Comparison of ENCODE assay signal across 1 cellular context in genomic region chr1:153953859-153954365, GRCh38.
TF ChIP-seq lines count a peak whose summit lies in the region.

No MANE protein-coding gene starts in this region.

TF ChIP-seq in HepG2, 621 proteins besides CTCF, POLR2A, EP300 and RAD21 (continues in another document):
- TF ChIP-seq ZNF709 (CRISPR knock-in tag; IDR thresholded peaks at IDR 0.05) (no peak), EHMT2 (IDR thresholded peaks at IDR 0.05; ENCODE audit: borderline replicate concordance, low read depth, low read length) (peak; percentile 86; the same call in 1 of the 2 replicates), MYPOP (CRISPR knock-in tag; IDR thresholded peaks at IDR 0.05) (no peak), NFATC3 (CRISPR knock-in tag; IDR thresholded peaks at IDR 0.05) (0 out of 2 replicates have a peak, but pooled peaks have one; percentile 40), SRSF4 (IDR thresholded peaks at IDR 0.05; ENCODE audit: low read depth, low read length, poor library complexity, severe bottlenecking) (no peak), ZNF775 (CRISPR knock-in tag; IDR thresholded peaks at IDR 0.05; ENCODE audit: borderline replicate concordance) (no peak), ZNF432 (CRISPR knock-in tag; IDR thresholded peaks at IDR 0.05; ENCODE audit: borderline replicate concordance) (no peak), ZNF737 (CRISPR knock-in tag; IDR thresholded peaks at IDR 0.05; ENCODE audit: borderline replicate concordance) (no peak), THYN1 (CRISPR knock-in tag; IDR thresholded peaks at IDR 0.05; ENCODE audit: borderline replicate concordance, low read depth) (no peak), ZNF160 (CRISPR knock-in tag; IDR thresholded peaks at IDR 0.05) (no peak), TOPORS (CRISPR knock-in tag; IDR thresholded peaks at IDR 0.05) (no peak), TFAP4 (IDR thresholded peaks at IDR 0.05; ENCODE audit: borderline replicate concordance, low read depth) (peak; percentile 50; the same call in 1 of the 2 replicates), POLR2AphosphoS5 (IDR thresholded peaks at IDR 0.05; ENCODE audit: low read depth, low read length) (0 out of 2 replicates have a peak, but pooled peaks have one; percentile 18), ZNF761 (CRISPR knock-in tag; conservative IDR thresholded peaks at IDR 0.05) (no peak), ZKSCAN8 (CRISPR knock-in tag; IDR thresholded peaks at IDR 0.05; ENCODE audit: borderline replicate concordance) (no peak), ZNF678 (CRISPR knock-in tag; IDR thresholded peaks at IDR 0.05) (no peak), SP5 (CRISPR knock-in tag; IDR thresholded peaks at IDR 0.05; ENCODE audit: borderline replicate concordance, low read depth) (peak; percentile 94), NRL (CRISPR knock-in tag; IDR thresholded peaks at IDR 0.05; ENCODE audit: borderline replicate concordance) (no peak), REL (CRISPR knock-in tag; conservative IDR thresholded peaks at IDR 0.05) (no peak), ZNF501 (CRISPR knock-in tag; IDR thresholded peaks at IDR 0.05) (0 out of 2 replicates have a peak, but pooled peaks have one; percentile 53), NR0B2 (CRISPR knock-in tag; IDR thresholded peaks at IDR 0.05) (no peak), ZNF180 (CRISPR knock-in tag; IDR thresholded peaks at IDR 0.05; ENCODE audit: borderline replicate concordance, low read depth) (no peak), TEAD3 (CRISPR knock-in tag; optimal IDR thresholded peaks at IDR 0.05; ENCODE audit: borderline replicate concordance) (peak; percentile 74), PAX8 (CRISPR knock-in tag; IDR thresholded peaks at IDR 0.05; ENCODE audit: borderline replicate concordance) (no peak), ELF1 (CRISPR knock-in tag; IDR thresholded peaks at IDR 0.05) (peak; percentile 27; the same call in 1 of the 2 replicates), JARID2 (CRISPR knock-in tag; IDR thresholded peaks at IDR 0.05; ENCODE audit: insufficient replicate concordance) (no peak), SSRP1 (CRISPR knock-in tag; IDR thresholded peaks at IDR 0.05) (0 out of 2 replicates have a peak, but pooled peaks have one; percentile 53), ZNF879 (CRISPR knock-in tag; IDR thresholded peaks at IDR 0.05) (no peak), FOXO1 (CRISPR knock-in tag; IDR thresholded peaks at IDR 0.05) (peak; percentile 64), MNT (IDR thresholded peaks at IDR 0.05) (no peak; the same call in 1 of the 2 replicates), AHR (CRISPR knock-in tag; IDR thresholded peaks at IDR 0.05) (no peak), ZMYM3 (CRISPR knock-in tag; IDR thresholded peaks at IDR 0.05) (0 out of 2 replicates have a peak, but pooled peaks have one; percentile 27), MLLT10 (CRISPR knock-in tag; IDR thresholded peaks at IDR 0.05) (no peak), UBTF (CRISPR knock-in tag; IDR thresholded peaks at IDR 0.05) (peak; percentile 34), ZNF567 (CRISPR knock-in tag; IDR thresholded peaks at IDR 0.05; ENCODE audit: borderline replicate concordance) (peak; percentile 82; the same call in 1 of the 2 replicates), SIN3A (IDR thresholded peaks at IDR 0.05; ENCODE audit: borderline replicate concordance, low read depth, low read length) (peak; percentile 78; the same call in 1 of the 2 replicates), ISX (CRISPR knock-in tag; conservative IDR thresholded peaks at IDR 0.05) (no peak), TARDBP (CRISPR knock-in tag; IDR thresholded peaks at IDR 0.05) (no peak), SETDB1 (CRISPR knock-in tag; IDR thresholded peaks at IDR 0.05; ENCODE audit: borderline replicate concordance) (no peak), GABPB1 (CRISPR knock-in tag; IDR thresholded peaks at IDR 0.05) (0 out of 2 replicates have a peak, but pooled peaks have one; percentile 19), LCORL (IDR thresholded peaks at IDR 0.05) (no peak), LCORL (CRISPR knock-in tag; IDR thresholded peaks at IDR 0.05) (0 out of 2 replicates have a peak, but pooled peaks have one; percentile 23), HMGXB4 (CRISPR knock-in tag; IDR thresholded peaks at IDR 0.05; ENCODE audit: borderline replicate concordance in 1 of 2, low read depth in 1 of 2) (0 out of 4 replicates have a peak, but pooled peaks of 1 of the 2 experiments have one; percentile 41), BRF2 (CRISPR knock-in tag; IDR thresholded peaks at IDR 0.05) (no peak), ZMAT5 (CRISPR knock-in tag; IDR thresholded peaks at IDR 0.05; ENCODE audit: borderline replicate concordance, low read depth) (no peak), ZNF10 (CRISPR knock-in tag; IDR thresholded peaks at IDR 0.05; ENCODE audit: borderline replicate concordance, low read depth) (no peak), ZSCAN29 (CRISPR knock-in tag; conservative IDR thresholded peaks at IDR 0.05) (no peak), FOXP4 (CRISPR knock-in tag; IDR thresholded peaks at IDR 0.05) (no peak), STAT6 (CRISPR knock-in tag; IDR thresholded peaks at IDR 0.05; ENCODE audit: borderline replicate concordance) (0 out of 2 replicates have a peak, but pooled peaks have one; percentile 48)
